In genomic region chr1:37474051-37474696, GRCh38 we compare ENCODE assay signal across 8 cellular contexts. TPM values are rescaled to one million over a fixed set of nuclear protein-coding genes. Genes with fewer than 3 reads are reported as not detected.
A peak's percentile ranks its signal among the peaks of the same experiment; 100 is the strongest.
DNase-seq lines count a peak whose midpoint lies in the region; ATAC-seq lines count a peak whose summit lies in the region.

ZC3H12A (plus strand) TSS chr1:37474580; CDS start chr1:37475497, 917 bp downstream.

- peak within 1 kb of the TSS; percentile 60 for H3K4me3 ChIP-seq in SJSA1
- H3K4me3 ChIP-seq in neuron (ENCODE audit: low read length) = peak within 1 kb of the TSS; percentile 65
- H3K4me3 ChIP-seq in subcutaneous abdominal adipose tissue (ENCODE audit: low read depth in 1 of 5, low read length in 5 of 5) = peak within 1 kb of the TSS; percentile 82 to 95 (median 91)

- peak within 1 kb of the TSS; percentile 81 to 94 (median 91) for H3K9ac ChIP-seq in subcutaneous abdominal adipose tissue (ENCODE audit: low read length in 5 of 5)

- H3K4me1 ChIP-seq in SJSA1 (replicated peaks) (peaks cover 81% of the 10 kb centered on the region), neuron (ENCODE audit: insufficient read depth, low read length) (peaks cover 48% of the 10 kb centered on the region), subcutaneous abdominal adipose tissue (ENCODE audit: control insufficient read depth in 5 of 5, insufficient read depth in 5 of 5, low read length in 5 of 5) (peaks cover 38 to 77% (median 71%) of the 10 kb centered on the region in 5 donors)

- peak; percentile 57 for ATAC-seq in GM21825 (IDR thresholded peaks at IDR 0.05; ENCODE audit: unreplicated experiment)

- H3K27me3 ChIP-seq in SJSA1 (replicated peaks) = no peaks in the 10 kb centered on the region
- peaks cover 25% of the 10 kb centered on the region for H3K27me3 ChIP-seq in neuron (ENCODE audit: insufficient read depth, low read length)
- H3K27me3 ChIP-seq in subcutaneous abdominal adipose tissue (ENCODE audit: control insufficient read depth in 5 of 5, insufficient read depth in 4 of 5, low read length in 5 of 5) = peaks cover 0 to 3% (median 0%) of the 10 kb centered on the region in 5 donors

- H2AFZ ChIP-seq in neuron (ENCODE audit: low read depth, low read length) = peak within 1 kb of the TSS; percentile 70

- DNase-seq in DMS53 treated with DMSO at 0.1 percent for 48 hours (lab: John Stamatoyannopoulos, UW; ENCODE audit: unreplicated experiment) (peak; percentile 68), LoVo (ENCODE audit: low spot score) (peak; percentile 95), SJSA1 (ENCODE audit: low read depth in 1 of 2, low spot score in 2 of 2) (peak; percentile 81 to 87), foreskin melanocyte (peak; percentile 70)
- peak; percentile 90 for DNase-seq in activated gamma-delta T cell treated with anti-CD3 and anti-CD28 coated beads, Interleukin-2, amount 50 U/mL, for 16 hours (ENCODE audit: low read depth)

- H3K9me3 ChIP-seq in SJSA1 (replicated peaks) (no peaks in the 10 kb centered on the region; the same call in 1 of the 2 replicates), neuron (ENCODE audit: low read length) (no peaks in the 10 kb centered on the region), subcutaneous abdominal adipose tissue (ENCODE audit: control insufficient read depth in 5 of 5, low read length in 5 of 5) (peaks cover 0 to 3% (median 0%) of the 10 kb centered on the region in 5 donors)

- peak within 1 kb of the TSS; percentile 43 for H3K27ac ChIP-seq in SJSA1
- peak within 1 kb of the TSS; percentile 98 for H3K27ac ChIP-seq in subcutaneous abdominal adipose tissue (ENCODE audit: low read depth, low read length)

- H3K36me3 ChIP-seq in SJSA1 (peaks cover 38% of the 10 kb centered on the region), neuron (ENCODE audit: insufficient read depth, low read length) (peaks cover 2% of the 10 kb centered on the region), subcutaneous abdominal adipose tissue (ENCODE audit: control insufficient read depth in 5 of 5, insufficient read depth in 5 of 5, low read length in 5 of 5) (peaks cover 0 to 25% (median 15%) of the 10 kb centered on the region in 5 donors)

RNA-seq across cellular contexts. Expression of gene ZC3H12A, which starts in this region (rescaled TPM):
- total RNA-seq in SJSA1 (2014; rRNA removed; shearing (Covaris generic)) = 4.0 and 7.1 TPM in 2 replicates

Comparison
In these comparisons a context has a peak if more than half of its experiments do, and no peak if none do; other contexts are left out.
1. Peak in every context shown above with its lines: DNase-seq, ATAC-seq, H3K4me3 ChIP-seq and H3K27ac ChIP-seq.